Comparison of ENCODE assay signal across 11 cellular contexts in the genomic region with DNA sequence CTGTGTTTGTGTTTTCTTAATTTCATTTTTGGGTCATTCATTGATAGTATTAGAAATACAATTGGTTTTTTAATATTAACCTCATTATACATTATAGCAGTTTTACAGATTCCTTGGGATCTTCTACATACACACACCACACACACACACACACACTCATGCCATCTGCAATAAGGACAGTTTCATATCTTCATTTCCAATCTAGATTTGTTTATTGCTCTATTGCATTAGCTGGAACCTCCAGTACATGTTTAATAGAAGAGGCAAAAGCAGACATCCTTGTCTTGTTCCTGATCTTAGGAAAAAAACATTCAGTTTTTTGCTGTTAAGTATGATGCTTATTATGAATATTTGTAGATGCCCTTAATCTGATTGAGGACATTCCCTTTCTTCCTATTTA. TPM values are rescaled to one million over a fixed set of nuclear protein-coding genes. Genes with fewer than 3 reads are reported as not detected.
"Had no signal": no experiment of that assay in that cellular context is flagged by ENCODE, and none has a peak within 500 bp of the region (broad histone marks: within the 10 kb centered on the region; RNA-seq: fewer than 3 reads in every experiment).

No MANE protein-coding gene starts in this region.

- FAIRE-seq: H54 had no signal

- H3K4me2 ChIP-seq: GM23338 had no signal

- H2AFZ ChIP-seq: GM23248, GM23338 had no signal

- H3K36me3 ChIP-seq: HAP-1 had no signal

- H3K4me1 ChIP-seq: HAP-1 had no signal

- H3K9ac ChIP-seq: GM23248 had no signal

- H3K27ac ChIP-seq: GM23248 had no signal

- DNase-seq: GM23248, GOT3, H7, H9, HCEC 1CT, HFFc6 had no signal

- H3K9me3 ChIP-seq: HAP-1 had no signal

- H3K4me3 ChIP-seq: GM23248, GM23338, HAP-1 had no signal

- ATAC-seq: GM23338, HCT116 had no signal

RNA-seq across cellular contexts. Expression of gene GARIN1A, which starts 49.3 kb away (rescaled TPM):
- total RNA-seq: GM23338, H7 had no signal

RNA-seq across cellular contexts. Expression of gene OPN1SW, which starts 54.2 kb away (rescaled TPM):
- total RNA-seq: GM23248, GM23338, H4, H7, H9, HFFc6 had no signal
